In the genomic region with DNA sequence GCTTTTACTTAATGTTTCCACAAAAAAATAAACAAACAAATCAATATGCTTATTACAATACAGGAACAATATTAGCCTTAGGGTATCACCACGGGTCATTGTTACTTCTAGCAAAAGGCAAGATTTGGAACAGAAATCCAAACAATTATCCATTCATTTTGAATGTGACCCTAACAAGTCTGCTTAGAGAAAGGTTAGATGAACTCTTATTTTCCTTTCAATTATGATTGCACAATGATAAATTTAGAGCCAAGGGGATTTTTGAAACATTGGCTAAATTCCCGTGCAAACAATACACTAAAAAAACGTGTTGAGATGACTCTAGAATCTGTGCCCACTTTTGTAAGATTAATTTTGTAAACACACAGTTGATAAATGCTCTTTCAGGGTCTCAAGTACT, we compare ENCODE assay signal across 2 cellular contexts.
TF ChIP-seq lines count a peak whose summit lies in the region.

No MANE protein-coding gene starts in this region.

TF ChIP-seq in IMR-90, 13 proteins besides CTCF, POLR2A, EP300 and RAD21:
- TF ChIP-seq ELK1 (IDR thresholded peaks at IDR 0.05; ENCODE audit: borderline replicate concordance, low read depth, low read length) (no peak), MAFK (IDR thresholded peaks at IDR 0.05; ENCODE audit: low read depth, low read length) (no peak), CEBPB (IDR thresholded peaks at IDR 0.05; ENCODE audit: low read depth, low read length) (peak; percentile 48; the same call in 1 of the 2 replicates), CHD1 (IDR thresholded peaks at IDR 0.05; ENCODE audit: low read depth, low read length) (no peak), SMC3 (IDR thresholded peaks at IDR 0.05; ENCODE audit: low read depth, low read length) (no peak)
TF ChIP-seq in IMR-90: peak in this region for 1.

TF ChIP-seq in endothelial cell of umbilical vein, 7 proteins besides CTCF, POLR2A, EP300 and RAD21:
- no peak for TF ChIP-seq GATA2 (IDR thresholded peaks at IDR 0.05; ENCODE audit: insufficient read depth, insufficient read length, low read depth, low read length)
- TF ChIP-seq, protein P1, sequence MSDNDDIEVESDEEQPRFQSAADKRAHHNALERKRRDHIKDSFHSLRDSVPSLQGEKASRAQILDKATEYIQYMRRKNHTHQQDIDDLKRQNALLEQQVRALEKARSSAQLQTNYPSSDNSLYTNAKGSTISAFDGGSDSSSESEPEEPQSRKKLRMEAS (IDR thresholded peaks at IDR 0.05; ENCODE audit: insufficient read depth, insufficient read length), result no peak
- TF ChIP-seq JUN (IDR thresholded peaks at IDR 0.05; ENCODE audit: borderline replicate concordance, insufficient read depth, insufficient read length, low read depth), result no peak
- no peak for TF ChIP-seq FOS (IDR thresholded peaks at IDR 0.05; ENCODE audit: borderline replicate concordance, insufficient read depth, low read length)
- no peak for TF ChIP-seq POLR2AphosphoS5 (IDR thresholded peaks at IDR 0.05; ENCODE audit: insufficient read depth, low read depth, low read length)
- no peak for TF ChIP-seq MYC (IDR thresholded peaks at IDR 0.05; ENCODE audit: low read depth, low read length)
- no peak for TF ChIP-seq EZH2 (IDR thresholded peaks at IDR 0.05; ENCODE audit: borderline replicate concordance, low read depth, low read length, severe bottlenecking)
TF ChIP-seq in endothelial cell of umbilical vein: peak in this region for 0.
